Comparison of ENCODE assay signal across 25 cellular contexts in the genomic region with DNA sequence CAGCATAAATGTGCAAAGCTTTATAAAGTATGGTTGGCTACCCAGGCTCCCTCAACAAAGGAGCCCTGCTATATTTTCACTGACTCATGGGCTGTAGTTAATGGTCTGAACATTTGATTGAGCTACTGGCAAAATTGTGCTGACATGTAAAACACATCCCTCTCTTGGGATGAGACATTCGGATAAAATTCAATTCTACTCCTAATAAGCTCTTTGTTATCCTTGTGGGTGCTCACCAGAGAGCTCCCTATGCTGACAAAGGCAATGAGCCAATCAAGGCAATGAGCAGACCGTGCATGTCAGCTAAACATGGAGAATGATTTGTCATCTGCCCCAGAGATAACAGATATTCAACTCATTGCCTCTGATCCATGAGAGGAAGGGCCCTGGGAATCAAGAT. TPM values are rescaled to one million over a fixed set of nuclear protein-coding genes. Genes with fewer than 3 reads are reported as not detected.
DNase-seq lines count a peak whose midpoint lies in the region; ATAC-seq, FAIRE-seq and TF ChIP-seq lines count a peak whose summit lies in the region.
"Had no signal": no experiment of that assay in that cellular context is flagged by ENCODE, and none has a peak within 500 bp of the region (broad histone marks: within the 10 kb centered on the region; RNA-seq: fewer than 3 reads in every experiment).

No MANE protein-coding gene starts in this region.

- DNase-seq in EL (peak; percentile 46), M059J (ENCODE audit: low read depth) (peak; percentile 30), epithelial cell of esophagus (ENCODE audit: low read depth) (peak; percentile 38), kidney tubule cell (ENCODE audit: low spot score) (peak; percentile 67), RCC 7860 (ENCODE audit: low spot score) (no peak), cerebellar nuclear complex (lab: John Stamatoyannopoulos, UW) (no peak), ureter (ENCODE audit: low spot score) (no peak)
- DNase-seq: BE2C, MM.1S, NCI-H1048, NCI-H1436, NCI-H187 treated with DMSO at 0.1 percent for 48 hours, NCI-H2107, NCI-H446 treated with DMSO at 0.1 percent for 48 hours, NCI-H526 treated with DMSO at 0.1 percent for 48 hours, OCI-M1, SHP77 had no signal

- H3K4me3 ChIP-seq in epithelial cell of esophagus (ENCODE audit: low read length): no peak overlapping the region
- H3K4me3 ChIP-seq: A549, GM23338, HAP-1, K562 had no signal

- FAIRE-seq in RCC 7860 (lab: Jason Lieb, UNC): no peak
- FAIRE-seq: A549, GM12891, K562 had no signal

- no peak for TF ChIP-seq CTCF in epithelial cell of esophagus (IDR thresholded peaks at IDR 0.05; ENCODE audit: insufficient read depth, low read depth, low read length, missing control alignments)

- ATAC-seq in GM18867 (IDR thresholded peaks at IDR 0.05; ENCODE audit: unreplicated experiment): no peak
- ATAC-seq: A549, GM23338, K562 had no signal

RNA-seq across cellular contexts. Expression of a gene that starts 27.7 kb away (rescaled TPM):
- total RNA-seq in M059J (2014; rRNA removed; shearing (Covaris generic)): 24.9 and 27.5 TPM in 2 replicates
- total RNA-seq in ureter: 22.0 TPM

RNA-seq across cellular contexts. Expression of a gene that starts 48.5 kb away (rescaled TPM):
- total RNA-seq in M059J (2014; rRNA removed; shearing (Covaris generic)): 0.84 and 1.6 TPM in 2 replicates
- not detected for total RNA-seq in ureter
- total RNA-seq: LHCN-M2, RPMI7951 had no signal

Comparison
In these comparisons a context has a peak if more than half of its experiments do, and no peak if none do; other contexts are left out.
1. DNase-seq: peak in EL (single experiment), M059J (single experiment), epithelial cell of esophagus (single experiment) and kidney tubule cell (single experiment); none in RCC 7860 (single experiment), cerebellar nuclear complex (0 of 2) and ureter (single experiment).